8 cellular contexts compared by ENCODE assay signal in genomic region chrX:16718824-16719333, GRCh38. TPM values are rescaled to one million over a fixed set of nuclear protein-coding genes. Genes with fewer than 3 reads are reported as not detected.
DNase-seq lines count a peak whose midpoint lies in the region; ATAC-seq and TF ChIP-seq lines count a peak whose summit lies in the region.

No MANE protein-coding gene starts in this region.

- no peak for DNase-seq in activated CD4-positive, alpha-beta memory T cell treated with anti-CD3 and anti-CD28 coated beads, Interleukin-2, amount 10 ng/mL, durations not matched to agents 7 days and 5 days
- DNase-seq in immature natural killer cell (no peak), tibial nerve (ENCODE audit: low spot score in 2 of 2) (no peak), cerebellum (ENCODE audit: low spot score) (no peak), OCI-M1 (lab: John Stamatoyannopoulos, UW) (no peak), UCSD-AML1 (lab: John Stamatoyannopoulos, UW; ENCODE audit: unreplicated experiment) (no peak)

- POLR2A ChIA-PET in activated CD4-positive, alpha-beta memory T cell treated with anti-CD3 and anti-CD28 coated beads, Interleukin-2, amount 10 ng/mL, durations not matched to agents 7 days and 5 days (lab: Charles Lee): interaction anchor here (0.7 to 1.7 kb wide), 5 partner anchors 69 to 864 kb away, joined by 3 to 13 read pairs (median 4); partner anchors contain the start of gene AP1S2

- no peak for TF ChIP-seq CTCF in tibial nerve (IDR thresholded peaks at IDR 0.05)

- H3K36me3 ChIP-seq in tibial nerve: no peaks in the 10 kb centered on the region

- no peaks in the 10 kb centered on the region for H3K9me3 Mint-ChIP-seq in activated CD4-positive, alpha-beta memory T cell treated with anti-CD3 and anti-CD28 coated beads, Interleukin-2, amount 10 ng/mL, durations not matched to agents 7 days and 5 days
- no peaks in the 10 kb centered on the region for H3K9me3 Mint-ChIP-seq in immature natural killer cell

- CTCF ChIA-PET in activated CD4-positive, alpha-beta memory T cell treated with anti-CD3 and anti-CD28 coated beads, Interleukin-2, amount 10 ng/mL, durations not matched to agents 7 days and 5 days (lab: Charles Lee): no interaction called here

- WGBS in tibial nerve, 2 donors: 13 to 17% methylated on average over 6 of the region's 6 CpGs

- no peak for TF ChIP-seq POLR2A in tibial nerve (IDR thresholded peaks at IDR 0.05)

- peak overlapping the region; percentile 57 to 75 (median 70) for H3K4me3 ChIP-seq in tibial nerve

- ATAC-seq in GM18858 (IDR thresholded peaks at IDR 0.05; ENCODE audit: unreplicated experiment): peak; percentile 23
- peak; percentile 33 for ATAC-seq in HG02852 (IDR thresholded peaks at IDR 0.05; ENCODE audit: unreplicated experiment)

- H3K27ac Mint-ChIP-seq in activated CD4-positive, alpha-beta memory T cell treated with anti-CD3 and anti-CD28 coated beads, Interleukin-2, amount 10 ng/mL, durations not matched to agents 7 days and 5 days: peak overlapping the region; percentile 82
- peak overlapping the region; percentile 96 to 100 (median 98) for H3K27ac Mint-ChIP-seq in immature natural killer cell

- no peaks in the 10 kb centered on the region for H3K9me3 ChIP-seq in tibial nerve

- H3K4me1 Mint-ChIP-seq in activated CD4-positive, alpha-beta memory T cell treated with anti-CD3 and anti-CD28 coated beads, Interleukin-2, amount 10 ng/mL, durations not matched to agents 7 days and 5 days: peaks cover 18% of the 10 kb centered on the region
- peaks cover 30 to 51% of the 10 kb centered on the region in 2 donors for H3K4me1 Mint-ChIP-seq in immature natural killer cell

- H3K4me1 ChIP-seq in tibial nerve: peaks cover 0 to 18% (median 4%) of the 10 kb centered on the region in 4 donors

- H3K27me3 Mint-ChIP-seq in activated CD4-positive, alpha-beta memory T cell treated with anti-CD3 and anti-CD28 coated beads, Interleukin-2, amount 10 ng/mL, durations not matched to agents 7 days and 5 days: no peaks in the 10 kb centered on the region
- peaks cover 10 to 24% (median 18%) of the 10 kb centered on the region in 3 donors for H3K27me3 Mint-ChIP-seq in immature natural killer cell (ENCODE audit: low read depth in 3 of 3)

- peak overlapping the region; percentile 88 for H3K4me3 Mint-ChIP-seq in activated CD4-positive, alpha-beta memory T cell treated with anti-CD3 and anti-CD28 coated beads, Interleukin-2, amount 10 ng/mL, durations not matched to agents 7 days and 5 days
- H3K4me3 Mint-ChIP-seq in immature natural killer cell: peak overlapping the region; percentile 92 to 98 (median 96)

- H3K27ac ChIP-seq in tibial nerve: peak overlapping the region; percentile 82 to 97 (median 93)

- peaks cover 8% of the 10 kb centered on the region for H3K36me3 Mint-ChIP-seq in activated CD4-positive, alpha-beta memory T cell treated with anti-CD3 and anti-CD28 coated beads, Interleukin-2, amount 10 ng/mL, durations not matched to agents 7 days and 5 days (ENCODE audit: low read depth)
- no peaks in the 10 kb centered on the region for H3K36me3 Mint-ChIP-seq in immature natural killer cell

- H3K27me3 ChIP-seq in tibial nerve: peaks cover 0 to 11% of the 10 kb centered on the region in 2 donors

- no peak for TF ChIP-seq EP300 in tibial nerve (IDR thresholded peaks at IDR 0.05)

RNA-seq across cellular contexts. Expression of gene SYAP1, which starts 0.5 kb away (rescaled TPM):
- 10 to 100 TPM; 16.4 to 19.2 TPM for total RNA-seq in activated CD4-positive, alpha-beta memory T cell treated with anti-CD3 and anti-CD28 coated beads, Interleukin-2, amount 10 ng/mL, durations not matched to agents 7 days and 5 days
- polyA plus RNA-seq in immature natural killer cell: 10 to 100 TPM; 18.7 to 33.4 (median 28.8) TPM
- total RNA-seq in tibial nerve (10 to 100 TPM; 10.6 to 22.6 (median 16.9) TPM), cerebellum (15.1 TPM)

RNA-seq across cellular contexts. Expression of gene CTPS2, which starts 6.4 kb away (rescaled TPM):
- 1 to 10 TPM; 4.8 to 5.1 TPM for total RNA-seq in activated CD4-positive, alpha-beta memory T cell treated with anti-CD3 and anti-CD28 coated beads, Interleukin-2, amount 10 ng/mL, durations not matched to agents 7 days and 5 days
- 1 to 10 TPM; 1.1 to 5.7 (median 4.5) TPM for polyA plus RNA-seq in immature natural killer cell
- total RNA-seq in tibial nerve: 10 to 100 TPM; 15.9 to 27.5 (median 18.7) TPM
- 32.1 TPM for total RNA-seq in cerebellum
